ENCODE assay signal across 8 cellular contexts in the genomic region with DNA sequence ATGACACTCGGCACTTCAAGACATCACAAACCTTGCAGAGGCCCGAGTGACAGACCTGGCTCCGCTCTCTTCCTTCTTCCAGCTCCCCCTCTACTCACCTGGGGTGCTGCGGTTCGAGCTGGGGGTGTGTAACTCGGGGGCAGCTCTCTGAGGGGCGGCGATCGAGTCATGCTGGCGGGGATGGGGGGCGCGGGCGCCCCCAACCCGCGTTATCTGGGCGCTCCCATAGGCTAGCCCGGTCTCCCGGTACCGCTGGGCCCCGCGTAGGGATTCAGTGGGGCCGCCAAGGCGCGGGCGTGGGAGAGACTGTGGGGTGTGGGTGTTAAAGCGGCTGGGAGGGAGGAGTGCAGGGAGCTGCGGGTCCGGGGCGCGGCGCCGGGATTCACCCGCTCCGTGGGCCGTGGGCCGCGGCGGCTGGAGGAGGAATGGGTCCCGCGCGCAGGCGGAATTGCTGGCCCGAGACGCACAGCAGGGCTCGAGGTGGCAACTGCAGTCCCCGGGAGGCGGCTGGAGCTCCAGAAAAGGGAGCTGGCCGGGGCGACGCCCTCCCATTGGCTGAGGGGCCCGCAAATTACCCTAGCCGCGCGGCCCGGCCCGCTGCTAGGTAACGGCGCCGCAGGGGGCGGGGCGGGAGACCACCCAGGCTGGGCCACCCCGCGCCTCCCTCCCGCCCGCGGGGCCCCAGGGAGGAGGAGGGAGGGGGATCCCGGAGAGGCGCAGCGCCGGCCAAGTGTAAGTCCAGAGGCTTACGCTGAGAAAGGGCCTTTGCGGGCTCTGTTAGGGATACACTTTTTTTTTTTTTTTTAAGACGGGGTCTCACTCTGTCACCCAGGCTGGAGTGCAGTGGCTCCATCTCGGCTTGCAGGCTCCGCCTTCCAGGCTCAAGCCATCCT. TPM values are rescaled to one million over a fixed set of nuclear protein-coding genes. Genes with fewer than 3 reads are reported as not detected.
DNase-seq lines count a peak whose midpoint lies in the region; ATAC-seq and TF ChIP-seq lines count a peak whose summit lies in the region.

A gene with protein sequence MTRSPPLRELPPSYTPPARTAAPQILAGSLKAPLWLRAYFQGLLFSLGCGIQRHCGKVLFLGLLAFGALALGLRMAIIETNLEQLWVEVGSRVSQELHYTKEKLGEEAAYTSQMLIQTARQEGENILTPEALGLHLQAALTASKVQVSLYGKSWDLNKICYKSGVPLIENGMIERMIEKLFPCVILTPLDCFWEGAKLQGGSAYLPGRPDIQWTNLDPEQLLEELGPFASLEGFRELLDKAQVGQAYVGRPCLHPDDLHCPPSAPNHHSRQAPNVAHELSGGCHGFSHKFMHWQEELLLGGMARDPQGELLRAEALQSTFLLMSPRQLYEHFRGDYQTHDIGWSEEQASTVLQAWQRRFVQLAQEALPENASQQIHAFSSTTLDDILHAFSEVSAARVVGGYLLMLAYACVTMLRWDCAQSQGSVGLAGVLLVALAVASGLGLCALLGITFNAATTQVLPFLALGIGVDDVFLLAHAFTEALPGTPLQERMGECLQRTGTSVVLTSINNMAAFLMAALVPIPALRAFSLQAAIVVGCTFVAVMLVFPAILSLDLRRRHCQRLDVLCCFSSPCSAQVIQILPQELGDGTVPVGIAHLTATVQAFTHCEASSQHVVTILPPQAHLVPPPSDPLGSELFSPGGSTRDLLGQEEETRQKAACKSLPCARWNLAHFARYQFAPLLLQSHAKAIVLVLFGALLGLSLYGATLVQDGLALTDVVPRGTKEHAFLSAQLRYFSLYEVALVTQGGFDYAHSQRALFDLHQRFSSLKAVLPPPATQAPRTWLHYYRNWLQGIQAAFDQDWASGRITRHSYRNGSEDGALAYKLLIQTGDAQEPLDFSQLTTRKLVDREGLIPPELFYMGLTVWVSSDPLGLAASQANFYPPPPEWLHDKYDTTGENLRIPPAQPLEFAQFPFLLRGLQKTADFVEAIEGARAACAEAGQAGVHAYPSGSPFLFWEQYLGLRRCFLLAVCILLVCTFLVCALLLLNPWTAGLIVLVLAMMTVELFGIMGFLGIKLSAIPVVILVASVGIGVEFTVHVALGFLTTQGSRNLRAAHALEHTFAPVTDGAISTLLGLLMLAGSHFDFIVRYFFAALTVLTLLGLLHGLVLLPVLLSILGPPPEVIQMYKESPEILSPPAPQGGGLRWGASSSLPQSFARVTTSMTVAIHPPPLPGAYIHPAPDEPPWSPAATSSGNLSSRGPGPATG (minus strand): TSS at position 491 of the 893 bp plus-strand sequence. CDS start 321 bp downstream, at position 170.

- peak within 1 kb of the TSS; percentile 55 for H3K4me3 ChIP-seq in fibroblast of pulmonary artery (replicated peaks; ENCODE audit: low read depth, low read length)

- peaks cover 2% of the 10 kb centered on the region for H3K36me3 Mint-ChIP-seq in activated T-cell treated with anti-CD3 and anti-CD28 coated beads, Interleukin-2, amount 50 U/mL, for 4 hours (ENCODE audit: insufficient read depth)
- H3K36me3 Mint-ChIP-seq in naive B cell, result no peaks in the 10 kb centered on the region

- H3K27ac Mint-ChIP-seq in naive B cell, result peak within 1 kb of the TSS in 2 of 6 donors; percentile 50 to 66

- H3K4me3 Mint-ChIP-seq in activated T-cell treated with anti-CD3 and anti-CD28 coated beads, Interleukin-2, amount 50 U/mL, for 4 hours, result peak within 1 kb of the TSS; percentile 55
- H3K4me3 Mint-ChIP-seq in naive B cell, result peak within 1 kb of the TSS; percentile 45 to 87 (median 72)

- peaks cover 24% of the 10 kb centered on the region for H3K27me3 Mint-ChIP-seq in activated T-cell treated with anti-CD3 and anti-CD28 coated beads, Interleukin-2, amount 50 U/mL, for 4 hours (ENCODE audit: low read depth)
- peaks cover 3 to 20% (median 10%) of the 10 kb centered on the region in 3 donors for H3K27me3 Mint-ChIP-seq in naive B cell

- peaks cover 7% of the 10 kb centered on the region for H3K4me1 Mint-ChIP-seq in activated T-cell treated with anti-CD3 and anti-CD28 coated beads, Interleukin-2, amount 50 U/mL, for 4 hours (ENCODE audit: low read depth)
- peaks cover 6 to 15% (median 8%) of the 10 kb centered on the region in 3 donors for H3K4me1 Mint-ChIP-seq in naive B cell

- TF ChIP-seq CTCF in fibroblast of pulmonary artery (IDR thresholded peaks at IDR 0.05; ENCODE audit: low read length, missing control alignments), result no peak

- no peaks in the 10 kb centered on the region for H3K9me3 Mint-ChIP-seq in activated T-cell treated with anti-CD3 and anti-CD28 coated beads, Interleukin-2, amount 50 U/mL, for 4 hours
- H3K9me3 Mint-ChIP-seq in naive B cell, result no peaks in the 10 kb centered on the region

- peak; percentile 71 to 73 for ATAC-seq in activated T-cell treated with anti-CD3 and anti-CD28 coated beads, Interleukin-2, amount 50 U/mL, for 4 hours
- ATAC-seq in naive B cell (ENCODE audit: low read depth in 2 of 2) (peak; percentile 78 to 79), HG03135 (IDR thresholded peaks at IDR 0.05; ENCODE audit: unreplicated experiment) (no peak)

- DNase-seq in activated T-cell treated with anti-CD3 and anti-CD28 coated beads, Interleukin-2, amount 50 U/mL, for 1 hour, result peak; percentile 43
- no peak for DNase-seq in activated T-cell treated with anti-CD3 and anti-CD28 coated beads for 4 hours
- DNase-seq in NCI-H2029 (lab: John Stamatoyannopoulos, UW), result peak; percentile 53
- no peak for DNase-seq in activated T-cell treated with anti-CD3 and anti-CD28 coated beads, Interleukin-2, amount 50 U/mL, for 4 hours
- DNase-seq in fibroblast of pulmonary artery (ENCODE audit: low read depth), result peak; percentile 67
- peak; percentile 33 for DNase-seq in naive B cell
- DNase-seq in central memory CD4-positive, alpha-beta T cell, result no peak

RNA-seq across cellular contexts. Expression of the gene that starts here (rescaled TPM):
- 1 to 10 TPM; 1.4 to 1.9 (median 1.6) TPM for total RNA-seq in activated T-cell treated with anti-CD3 and anti-CD28 coated beads, Interleukin-2, amount 50 U/mL, for 4 hours
- polyA plus RNA-seq in naive B cell (ENCODE audit: low read depth in 6 of 6), result under 1 TPM in 1 of 6 donors, not detected in 5; 0.27 TPM

Comparison
In these comparisons a context has a peak if more than half of its experiments do, and no peak if none do; other contexts are left out.
1. DNase-seq: peak in activated T-cell treated with anti-CD3 and anti-CD28 coated beads, Interleukin-2, amount 50 U/mL, for 1 hour (single experiment), NCI-H2029 (single experiment) and fibroblast of pulmonary artery (single experiment); none in activated T-cell treated with anti-CD3 and anti-CD28 coated beads for 4 hours (single experiment), activated T-cell treated with anti-CD3 and anti-CD28 coated beads, Interleukin-2, amount 50 U/mL, for 4 hours (single experiment) and central memory CD4-positive, alpha-beta T cell (single experiment).
2. Peak in DNase-seq and ATAC-seq in naive B cell; RNA of the gene not detected or under 1 TPM.